Comparison of ENCODE assay signal across 10 cellular contexts in the genomic region with DNA sequence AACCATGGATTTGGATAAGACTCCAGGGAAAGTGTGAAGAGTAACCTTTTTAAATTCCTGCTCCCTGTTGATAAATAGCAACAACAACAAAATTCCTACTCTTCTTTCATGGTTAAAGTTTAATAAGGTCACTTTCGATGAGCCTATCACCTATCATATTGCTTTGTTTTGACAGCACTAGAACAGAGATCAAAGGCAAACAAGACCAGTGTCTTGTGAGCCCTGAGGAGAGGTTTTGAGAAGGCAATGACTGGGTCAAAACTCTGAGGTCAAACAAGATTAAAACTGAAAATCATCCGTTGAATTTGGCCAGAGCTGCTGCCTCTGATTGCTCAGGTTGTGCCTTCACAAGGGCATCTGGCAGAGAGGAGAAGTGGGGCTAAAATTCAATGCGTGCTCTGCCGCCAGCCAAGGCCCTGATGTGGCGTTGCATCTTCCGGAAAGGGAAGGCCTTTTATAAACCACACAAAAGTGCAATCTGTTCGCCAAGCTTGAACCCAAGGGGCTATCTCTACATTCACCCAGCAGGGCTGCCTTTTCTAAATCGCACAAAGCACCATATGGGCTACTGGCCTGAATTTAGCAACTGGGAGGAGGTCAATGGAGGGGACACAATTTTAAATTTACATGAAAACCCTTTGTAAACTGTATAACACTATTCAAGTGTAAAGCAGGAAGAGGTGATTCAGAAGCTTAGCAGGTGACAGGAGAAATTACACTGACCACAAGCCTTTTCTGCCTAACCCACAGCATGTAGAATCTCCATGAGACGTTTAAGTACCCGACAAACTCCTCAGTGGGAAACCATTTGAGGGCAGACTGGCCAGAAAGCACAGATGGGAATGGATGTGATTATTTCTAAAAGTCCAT.
DNase-seq lines count a peak whose midpoint lies in the region; ATAC-seq and TF ChIP-seq lines count a peak whose summit lies in the region.
"Had no signal": no experiment of that assay in that cellular context is flagged by ENCODE, and none has a peak within 500 bp of the region (broad histone marks: within the 10 kb centered on the region; RNA-seq: fewer than 3 reads in every experiment).

No MANE protein-coding gene starts in this region.

- no peaks in the 10 kb centered on the region for H3K9me3 ChIP-seq in neuron (ENCODE audit: low read length)
- no peaks in the 10 kb centered on the region for H3K9me3 ChIP-seq in CD4-positive, alpha-beta T cell (ENCODE audit: control insufficient read depth, low read length)
- H3K9me3 ChIP-seq: suprapubic skin had no signal

- peaks cover 5% of the 10 kb centered on the region for H3K4me1 ChIP-seq in neuron (ENCODE audit: insufficient read depth, low read length)
- H3K4me1 ChIP-seq: suprapubic skin had no signal

- H3K4me1 Mint-ChIP-seq in CD4-positive, alpha-beta T cell (ENCODE audit: low read depth), result no peaks in the 10 kb centered on the region

- H3K27ac ChIP-seq in CD4-positive, alpha-beta T cell (ENCODE audit: low read depth, low read length), result no peak overlapping the region
- H3K27ac ChIP-seq: suprapubic skin had no signal

- H3K4me3 Mint-ChIP-seq in CD4-positive, alpha-beta T cell, result no peak overlapping the region

- CTCF ChIA-PET in CD4-positive, alpha-beta T cell (lab: Charles Lee), result no interaction called here

- intact Hi-C loops in CD4-positive, alpha-beta T cell (cut with DNase I, micrococcal nuclease), result no loop called here

- no peaks in the 10 kb centered on the region for H3K27me3 Mint-ChIP-seq in CD4-positive, alpha-beta T cell

- H3K9me3 Mint-ChIP-seq in CD4-positive, alpha-beta T cell, result no peaks in the 10 kb centered on the region

- H3K4me3 ChIP-seq in neuron (ENCODE audit: low read length), result no peak overlapping the region
- H3K4me3 ChIP-seq: suprapubic skin had no signal

- no peak for TF ChIP-seq CTCF in CD4-positive, alpha-beta T cell (IDR thresholded peaks at IDR 0.05)

- no peak overlapping the region for H3K27ac Mint-ChIP-seq in CD4-positive, alpha-beta T cell

- ATAC-seq in GM18909 (IDR thresholded peaks at IDR 0.05; ENCODE audit: poor library complexity, unreplicated experiment), result peak; percentile 76
- peak; percentile 59 for ATAC-seq in HG02884 (IDR thresholded peaks at IDR 0.05; ENCODE audit: unreplicated experiment)
- ATAC-seq in CD4-positive, alpha-beta T cell (ENCODE audit: poor library complexity), result no peak

- DNase-seq in NOMO-1 (lab: John Stamatoyannopoulos, UW; ENCODE audit: unreplicated experiment in 2 of 2), result peak; percentile 81 to 90
- DNase-seq in CD4-positive, alpha-beta T cell, result no peak
- no peak for DNase-seq in NCI-H1092 (lab: John Stamatoyannopoulos, UW)
- DNase-seq in central memory CD4-positive, alpha-beta T cell, result no peak
- DNase-seq in NCI-H2196 (lab: John Stamatoyannopoulos, UW; ENCODE audit: unreplicated experiment), result no peak
- DNase-seq: activated CD8-positive, alpha-beta memory T cell treated with anti-CD3 and anti-CD28 coated beads, Interleukin-2, amount 50 U/mL, for 4 hours had no signal

- no peaks in the 10 kb centered on the region for H3K36me3 ChIP-seq in neuron (ENCODE audit: insufficient read depth, low read length)
- H3K36me3 ChIP-seq: suprapubic skin had no signal

- POLR2A ChIA-PET in CD4-positive, alpha-beta T cell (lab: Charles Lee), result no interaction called here

- H2AFZ ChIP-seq in neuron (ENCODE audit: low read depth, low read length), result peak overlapping the region; percentile 6

- H3K27me3 ChIP-seq in neuron (ENCODE audit: insufficient read depth, low read length), result no peaks in the 10 kb centered on the region
- H3K27me3 ChIP-seq in CD4-positive, alpha-beta T cell (ENCODE audit: control insufficient read depth, insufficient read depth, low read length), result no peaks in the 10 kb centered on the region
- H3K27me3 ChIP-seq: suprapubic skin had no signal

- no peaks in the 10 kb centered on the region for H3K36me3 Mint-ChIP-seq in CD4-positive, alpha-beta T cell (ENCODE audit: low read depth)

Comparison
In these comparisons a context has a peak if more than half of its experiments do, and no peak if none do; other contexts are left out.
1. DNase-seq: peak in NOMO-1 (2 of 2); none in CD4-positive, alpha-beta T cell (0 of 10), NCI-H1092 (single experiment), central memory CD4-positive, alpha-beta T cell (single experiment) and NCI-H2196 (single experiment).